Comparison of ENCODE assay signal across 9 cellular contexts in the genomic region with DNA sequence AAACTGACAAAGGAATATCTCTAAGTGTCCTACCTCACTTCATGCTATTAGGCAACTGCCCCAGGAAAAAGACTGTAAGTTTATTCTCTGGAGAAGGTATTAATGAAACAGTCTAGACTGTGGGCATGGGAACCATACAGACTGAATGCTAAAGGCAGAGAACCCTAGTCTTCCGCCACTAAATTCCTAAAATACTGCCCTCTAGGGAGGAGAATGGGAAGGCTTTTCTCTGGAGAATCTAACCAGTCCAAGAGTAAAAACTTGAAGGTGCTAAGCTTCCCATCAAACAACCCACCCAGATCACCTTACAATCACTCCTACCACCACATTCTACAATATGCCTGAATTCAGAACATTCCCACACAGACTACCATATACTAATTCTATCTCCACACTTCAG. TPM values are rescaled to one million over a fixed set of nuclear protein-coding genes. Genes with fewer than 3 reads are reported as not detected.
DNase-seq lines count a peak whose midpoint lies in the region; ATAC-seq and TF ChIP-seq lines count a peak whose summit lies in the region.
"Had no signal": no experiment of that assay in that cellular context is flagged by ENCODE, and none has a peak within 500 bp of the region (broad histone marks: within the 10 kb centered on the region; RNA-seq: fewer than 3 reads in every experiment).

No MANE protein-coding gene starts in this region.

- no peaks in the 10 kb centered on the region for H3K27me3 Mint-ChIP-seq in stimulated activated naive CD8-positive, alpha-beta T cell treated with anti-CD3 and anti-CD28 coated beads, Interleukin-15, amount 100 ng/mL, for 72 hours
- H3K27me3 Mint-ChIP-seq: activated CD4-positive, alpha-beta memory T cell treated with anti-CD3 and anti-CD28 coated beads for 36 hours had no signal

- H3K4me2 ChIP-seq in SK-N-SH: no peak overlapping the region

- H4K20me1 ChIP-seq in SK-N-SH (ENCODE audit: insufficient read depth): no peaks in the 10 kb centered on the region

- 76% methylated on average over 1 of the region's 1 CpG for WGBS in SK-N-SH (ENCODE audit: low lambda C conversion rate)

- peaks cover 8 to 14% of the 10 kb centered on the region in 2 experiments for H3K36me3 ChIP-seq in SK-N-SH (replicated peaks in 1 of 2; ENCODE audit: control insufficient read depth in 1 of 2, insufficient read depth in 2 of 2, low read length in 1 of 2)

- H3K9ac ChIP-seq in SK-N-SH: no peak overlapping the region

- H3K9me3 ChIP-seq in SK-N-SH: no peaks in the 10 kb centered on the region

- no peaks in the 10 kb centered on the region for H3K9me2 ChIP-seq in SK-N-SH

- H3K4me1 ChIP-seq in SK-N-SH (ENCODE audit: control insufficient read depth in 1 of 2, insufficient read depth in 2 of 2, low read depth in 1 of 2, low read length in 1 of 2): peaks cover 5 to 14% of the 10 kb centered on the region in 2 experiments; a peak in 3 of 4 replicates

- H3K9me3 Mint-ChIP-seq in stimulated activated naive CD8-positive, alpha-beta T cell treated with anti-CD3 and anti-CD28 coated beads, Interleukin-15, amount 100 ng/mL, for 72 hours: no peaks in the 10 kb centered on the region
- H3K9me3 Mint-ChIP-seq: activated CD4-positive, alpha-beta memory T cell treated with anti-CD3 and anti-CD28 coated beads for 36 hours had no signal

- DNase-seq in AG20443 (ENCODE audit: low spot score) (peak; percentile 15), H4 (ENCODE audit: low spot score) (peak; percentile 43), SK-N-SH (peak; percentile 57), iPS-NIHi11 (ENCODE audit: low spot score) (peak; percentile 54), NCI-H446 treated with DMSO at 0.1 percent for 48 hours (lab: John Stamatoyannopoulos, UW) (no peak)
- no peak for DNase-seq in stimulated activated naive CD8-positive, alpha-beta T cell treated with anti-CD3 and anti-CD28 coated beads, Interleukin-15, amount 100 ng/mL, for 72 hours
- DNase-seq: activated CD4-positive, alpha-beta memory T cell treated with anti-CD3 and anti-CD28 coated beads for 36 hours had no signal

- ATAC-seq in GM19467 (IDR thresholded peaks at IDR 0.05; ENCODE audit: unreplicated experiment) (no peak), GM18505 (IDR thresholded peaks at IDR 0.05; ENCODE audit: unreplicated experiment) (no peak)
- no peak for ATAC-seq in stimulated activated naive CD8-positive, alpha-beta T cell treated with anti-CD3 and anti-CD28 coated beads, Interleukin-15, amount 100 ng/mL, for 72 hours

- H3K27ac ChIP-seq in SK-N-SH (ENCODE audit: low read depth in 2 of 2, low read length in 1 of 2): no peak overlapping the region

- H3F3A ChIP-seq in SK-N-SH (replicated peaks; ENCODE audit: insufficient read depth): peaks cover 5% of the 10 kb centered on the region

- H3K4me1 Mint-ChIP-seq in stimulated activated naive CD8-positive, alpha-beta T cell treated with anti-CD3 and anti-CD28 coated beads, Interleukin-15, amount 100 ng/mL, for 72 hours: peaks cover 36% of the 10 kb centered on the region

- no peaks in the 10 kb centered on the region for H3K27me3 ChIP-seq in SK-N-SH (ENCODE audit: insufficient read depth)

- no peak overlapping the region for H3K27ac Mint-ChIP-seq in stimulated activated naive CD8-positive, alpha-beta T cell treated with anti-CD3 and anti-CD28 coated beads, Interleukin-15, amount 100 ng/mL, for 72 hours
- H3K27ac Mint-ChIP-seq: activated CD4-positive, alpha-beta memory T cell treated with anti-CD3 and anti-CD28 coated beads for 36 hours had no signal

- TF ChIP-seq RAD21 in SK-N-SH (IDR thresholded peaks at IDR 0.05; ENCODE audit: low read length): peak; percentile 28

- H3K4me3 ChIP-seq in SK-N-SH (ENCODE audit: low read depth in 2 of 2, low read length in 1 of 2): no peak overlapping the region

- POLR2A ChIA-PET in SK-N-SH (lab: Yijun Ruan, JAX): no interaction called here

- H2AFZ ChIP-seq in SK-N-SH (ENCODE audit: low read depth): no peak overlapping the region

- peak; percentile 69 for TF ChIP-seq CTCF in SK-N-SH (IDR thresholded peaks at IDR 0.05)

- TF ChIP-seq EP300 in SK-N-SH (IDR thresholded peaks at IDR 0.05; ENCODE audit: borderline replicate concordance in 1 of 2, low read depth in 1 of 2, low read length in 1 of 2): no peak

- peaks cover 45% of the 10 kb centered on the region for H3K79me2 ChIP-seq in SK-N-SH (ENCODE audit: insufficient read depth)

- no peak for TF ChIP-seq POLR2A in GM18505 (IDR thresholded peaks at IDR 0.05; ENCODE audit: borderline replicate concordance, extremely low read depth, insufficient read depth, insufficient read length)

- CTCF ChIA-PET in SK-N-SH (lab: Yijun Ruan, JAX): interaction anchor here (0.6 to 11.5 kb wide), 17 partner anchors 8 to 1246 kb away, joined by 3 to 109 read pairs (median 4); no protein-coding TSS in a partner anchor

- H3K4me3 Mint-ChIP-seq in stimulated activated naive CD8-positive, alpha-beta T cell treated with anti-CD3 and anti-CD28 coated beads, Interleukin-15, amount 100 ng/mL, for 72 hours: no peak overlapping the region
- H3K4me3 Mint-ChIP-seq: activated CD4-positive, alpha-beta memory T cell treated with anti-CD3 and anti-CD28 coated beads for 36 hours had no signal

TF ChIP-seq in SK-N-SH, 30 proteins besides CTCF, POLR2A, EP300 and RAD21:
- TF ChIP-seq FOXJ3 (CRISPR knock-in tag; IDR thresholded peaks at IDR 0.05) (no peak), GATA2 (CRISPR knock-in tag; IDR thresholded peaks at IDR 0.05) (no peak), SMC3 (IDR thresholded peaks at IDR 0.05; ENCODE audit: low read depth, low read length) (0 out of 2 replicates have a peak, but pooled peaks have one; percentile 18), YY1 (IDR thresholded peaks at IDR 0.05; ENCODE audit: low read depth) (no peak), TAF1 (IDR thresholded peaks at IDR 0.05; ENCODE audit: borderline replicate concordance, low read depth, low read length) (no peak)

RNA-seq across cellular contexts. Expression of gene SRBD1, which starts 3.4 kb away (rescaled TPM):
- total RNA-seq in H4 (2014; rRNA removed; shearing (Covaris generic)): 14.4 and 15.5 TPM in 2 replicates
- polyA plus RNA-seq in SK-N-SH (2012; rRNA removed): 3.2 and 3.3 TPM in 2 replicates
- polyA plus RNA-seq in SK-N-SH (2012; cell fraction: cytosol; rRNA removed): 5.3 and 5.6 TPM in 2 replicates
- polyA plus RNA-seq in SK-N-SH (2012; cell fraction: nucleus; rRNA removed): 1.4 and 3.9 TPM in 2 replicates

RNA-seq across cellular contexts. Expression of gene PRKCE, which starts 43.8 kb away (rescaled TPM):
- total RNA-seq in H4 (2014; rRNA removed; shearing (Covaris generic)): 22.4 and 30.9 TPM in 2 replicates
- 16.3 and 20.4 TPM in 2 replicates for polyA plus RNA-seq in SK-N-SH (2012; rRNA removed)
- polyA plus RNA-seq in SK-N-SH (2012; cell fraction: cytosol; rRNA removed): 16.0 and 19.1 TPM in 2 replicates
- 11.9 and 20.1 TPM in 2 replicates for polyA plus RNA-seq in SK-N-SH (2012; cell fraction: nucleus; rRNA removed)

Comparison
In these comparisons a context has a peak if more than half of its experiments do, and no peak if none do; other contexts are left out.
1. DNase-seq: peak in AG20443 (single experiment), H4 (single experiment), SK-N-SH (single experiment) and iPS-NIHi11 (single experiment); none in NCI-H446 treated with DMSO at 0.1 percent for 48 hours (single experiment) and stimulated activated naive CD8-positive, alpha-beta T cell treated with anti-CD3 and anti-CD28 coated beads, Interleukin-15, amount 100 ng/mL, for 72 hours (0 of 2).